11 cellular contexts compared by ENCODE assay signal in genomic region chr3:77599948-77600347, GRCh38.
"Had no signal": no experiment of that assay in that cellular context is flagged by ENCODE, and none has a peak within 500 bp of the region (broad histone marks: within the 10 kb centered on the region; RNA-seq: fewer than 3 reads in every experiment).

No MANE protein-coding gene starts in this region.

- ATAC-seq: GM23338, HCT116 had no signal

- H3K36me3 ChIP-seq: HAP-1 had no signal

- H2AFZ ChIP-seq: GM23248, GM23338 had no signal

- H3K4me3 ChIP-seq: GM23248, GM23338, HAP-1 had no signal

- H3K27ac ChIP-seq: GM23248 had no signal

- H3K4me1 ChIP-seq: HAP-1 had no signal

- FAIRE-seq: H1, H54 had no signal

- H3K9ac ChIP-seq: GM23248 had no signal

- H3K4me2 ChIP-seq: GM23338 had no signal

- DNase-seq: GM23248, GOT3, H7, H9, HCEC 1CT, HFFc6 had no signal
